27 cellular contexts compared by ENCODE assay signal in genomic region chr13:113402471-113403254, GRCh38. TPM values are rescaled to one million over a fixed set of nuclear protein-coding genes. Genes with fewer than 3 reads are reported as not detected.
A peak's percentile ranks its signal among the peaks of the same experiment; 100 is the strongest.
DNase-seq lines count a peak whose midpoint lies in the region; ATAC-seq, FAIRE-seq and TF ChIP-seq lines count a peak whose summit lies in the region.
"Had no signal": no experiment of that assay in that cellular context is flagged by ENCODE, and none has a peak within 500 bp of the region (broad histone marks: within the 10 kb centered on the region; RNA-seq: fewer than 3 reads in every experiment).

No MANE protein-coding gene starts in this region.

- no peaks in the 10 kb centered on the region for H3K9me3 Mint-ChIP-seq in activated CD4-positive, alpha-beta memory T cell treated with anti-CD3 and anti-CD28 coated beads for 36 hours
- no peaks in the 10 kb centered on the region for H3K9me3 Mint-ChIP-seq in activated CD4-positive, alpha-beta memory T cell treated with anti-CD3 and anti-CD28 coated beads, Interleukin-2, amount 10 ng/mL, durations not matched to agents 7 days and 5 days
- no peaks in the 10 kb centered on the region for H3K9me3 Mint-ChIP-seq in chondrocyte (ENCODE audit: low read depth)
- H3K9me3 Mint-ChIP-seq: activated CD4-positive, alpha-beta T cell treated with anti-CD3 and anti-CD28 coated beads, Interleukin-2, amount 10 ng/mL, durations not matched to agents 7 days and 5 days; activated naive CD8-positive, alpha-beta T cell treated with anti-CD3 and anti-CD28 coated beads, Interleukin-2, amount 50 U/mL, for 24 hours; brain; natural killer cell treated with Interleukin-12 subunit alpha and Interleukin-12 subunit beta and Interleukin-15 and Interleukin-18, amount 100 ng/mL, for 72 hours; stimulated activated naive B cell treated with anti-CD40 and anti-IgM and Interleukin-4, amounts not matched to agents 10 μg/mL and 1 μg/mL and 100 μg/mL, for 72 hours had no signal

- no peaks in the 10 kb centered on the region for H4K20me1 ChIP-seq in HepG2 (ENCODE audit: insufficient read depth, low read length)

- WGBS in HepG2 (ENCODE audit: low lambda C conversion rate), result 47% methylated on average over 15 of the region's 33 CpGs

- no peaks in the 10 kb centered on the region for H3K4me1 Mint-ChIP-seq in activated CD4-positive, alpha-beta memory T cell treated with anti-CD3 and anti-CD28 coated beads for 36 hours (ENCODE audit: low read depth)
- no peaks in the 10 kb centered on the region for H3K4me1 Mint-ChIP-seq in activated CD4-positive, alpha-beta memory T cell treated with anti-CD3 and anti-CD28 coated beads, Interleukin-2, amount 10 ng/mL, durations not matched to agents 7 days and 5 days
- peaks cover 59% of the 10 kb centered on the region for H3K4me1 Mint-ChIP-seq in chondrocyte (ENCODE audit: low read depth)
- H3K4me1 Mint-ChIP-seq: activated CD4-positive, alpha-beta T cell treated with anti-CD3 and anti-CD28 coated beads, Interleukin-2, amount 10 ng/mL, durations not matched to agents 7 days and 5 days; activated naive CD8-positive, alpha-beta T cell treated with anti-CD3 and anti-CD28 coated beads, Interleukin-2, amount 50 U/mL, for 24 hours; T-helper 17 cell had no signal

- peaks cover 73% of the 10 kb centered on the region for H3K4me1 ChIP-seq in HepG2 (ENCODE audit: insufficient read depth, low read length)
- H3K4me1 ChIP-seq in tibial artery, result peaks cover 0 to 35% (median 31%) of the 10 kb centered on the region in 4 donors

- no peak overlapping the region for H3K27ac ChIP-seq in HepG2 (ENCODE audit: extremely low read length, insufficient read depth, low read length)
- H3K27ac ChIP-seq in tibial artery, result peak overlapping the region; percentile 37 to 39
- H3K27ac ChIP-seq: SK-N-MC, skin epidermis had no signal

- no peak overlapping the region for H3K27ac Mint-ChIP-seq in activated CD4-positive, alpha-beta memory T cell treated with anti-CD3 and anti-CD28 coated beads for 36 hours
- no peak overlapping the region for H3K27ac Mint-ChIP-seq in activated CD4-positive, alpha-beta memory T cell treated with anti-CD3 and anti-CD28 coated beads, Interleukin-2, amount 10 ng/mL, durations not matched to agents 7 days and 5 days
- peak overlapping the region; percentile 29 for H3K27ac Mint-ChIP-seq in chondrocyte (ENCODE audit: unreplicated experiment)
- H3K27ac Mint-ChIP-seq: activated CD4-positive, alpha-beta T cell treated with anti-CD3 and anti-CD28 coated beads, Interleukin-2, amount 10 ng/mL, durations not matched to agents 7 days and 5 days; activated naive CD8-positive, alpha-beta T cell treated with anti-CD3 and anti-CD28 coated beads, Interleukin-2, amount 50 U/mL, for 24 hours; natural killer cell treated with Interleukin-12 subunit alpha and Interleukin-12 subunit beta and Interleukin-15 and Interleukin-18, amount 100 ng/mL, for 72 hours; stimulated activated naive B cell treated with anti-CD40 and anti-IgM and Interleukin-4, amounts not matched to agents 10 μg/mL and 1 μg/mL and 100 μg/mL, for 72 hours had no signal

- peak; percentile 6 for DNase-seq in activated CD4-positive, alpha-beta memory T cell treated with anti-CD3 and anti-CD28 coated beads for 36 hours
- DNase-seq in activated CD4-positive, alpha-beta memory T cell treated with anti-CD3 and anti-CD28 coated beads, Interleukin-2, amount 10 ng/mL, durations not matched to agents 7 days and 5 days, result no peak
- DNase-seq in chondrocyte (ENCODE audit: low spot score), result peak; percentile 83
- DNase-seq in HepG2 (ENCODE audit: low spot score), result no peak
- DNase-seq in tibial artery, result peak in 1 of 2 donors; percentile 62
- no peak for DNase-seq in hippocampal formation (lab: John Stamatoyannopoulos, UW)
- DNase-seq: activated CD4-positive, alpha-beta T cell treated with anti-CD3 and anti-CD28 coated beads, Interleukin-2, amount 10 ng/mL, durations not matched to agents 7 days and 5 days; activated CD8-positive, alpha-beta memory T cell treated with anti-CD3 and anti-CD28 coated beads, Interleukin-2, amount 50 U/mL, for 4 hours; activated naive CD8-positive, alpha-beta T cell treated with anti-CD3 and anti-CD28 coated beads, Interleukin-2, amount 50 U/mL, for 24 hours; COR-L47; DND-41; left colon; NCI-H510A treated with DMSO at 0.1 percent for 48 hours; NK-92 treated with Interleukin-12 subunit alpha and Interleukin-12 subunit beta, amount 100 ng/mL, for 24 hours; stimulated activated naive B cell treated with anti-CD40 and anti-IgM and Interleukin-4, amounts not matched to agents 10 μg/mL and 1 μg/mL and 100 μg/mL, for 72 hours; T-helper 17 cell had no signal

- peak; percentile 29 for ATAC-seq in HepG2
- ATAC-seq in HG03521 (IDR thresholded peaks at IDR 0.05; ENCODE audit: unreplicated experiment), result no peak
- no peak for ATAC-seq in HG03571 (IDR thresholded peaks at IDR 0.05; ENCODE audit: unreplicated experiment)
- ATAC-seq: activated naive CD8-positive, alpha-beta T cell treated with anti-CD3 and anti-CD28 coated beads, Interleukin-2, amount 50 U/mL, for 24 hours; left colon; natural killer cell treated with Interleukin-12 subunit alpha and Interleukin-12 subunit beta and Interleukin-15 and Interleukin-18, amount 100 ng/mL, for 72 hours; stimulated activated naive B cell treated with anti-CD40 and anti-IgM and Interleukin-4, amounts not matched to agents 10 μg/mL and 1 μg/mL and 100 μg/mL, for 72 hours; T-helper 17 cell had no signal

- H3K36me3 ChIP-seq in HepG2 (replicated peaks in 1 of 2; ENCODE audit: control insufficient read depth in 1 of 2, insufficient read depth in 2 of 2, low read length in 2 of 2) (no peaks in the 10 kb centered on the region), tibial artery (peaks cover 8 to 30% (median 21%) of the 10 kb centered on the region in 3 donors)

- H3K4me3 Mint-ChIP-seq in activated CD4-positive, alpha-beta memory T cell treated with anti-CD3 and anti-CD28 coated beads for 36 hours, result no peak overlapping the region
- no peak overlapping the region for H3K4me3 Mint-ChIP-seq in activated CD4-positive, alpha-beta memory T cell treated with anti-CD3 and anti-CD28 coated beads, Interleukin-2, amount 10 ng/mL, durations not matched to agents 7 days and 5 days
- no peak overlapping the region for H3K4me3 Mint-ChIP-seq in chondrocyte (ENCODE audit: unreplicated experiment)
- H3K4me3 Mint-ChIP-seq: activated CD4-positive, alpha-beta T cell treated with anti-CD3 and anti-CD28 coated beads, Interleukin-2, amount 10 ng/mL, durations not matched to agents 7 days and 5 days; activated naive CD8-positive, alpha-beta T cell treated with anti-CD3 and anti-CD28 coated beads, Interleukin-2, amount 50 U/mL, for 24 hours; brain; natural killer cell treated with Interleukin-12 subunit alpha and Interleukin-12 subunit beta and Interleukin-15 and Interleukin-18, amount 100 ng/mL, for 72 hours; stimulated activated naive B cell treated with anti-CD40 and anti-IgM and Interleukin-4, amounts not matched to agents 10 μg/mL and 1 μg/mL and 100 μg/mL, for 72 hours; T-helper 17 cell had no signal

- H3K36me3 Mint-ChIP-seq in activated CD4-positive, alpha-beta memory T cell treated with anti-CD3 and anti-CD28 coated beads for 36 hours, result no peaks in the 10 kb centered on the region
- no peaks in the 10 kb centered on the region for H3K36me3 Mint-ChIP-seq in activated CD4-positive, alpha-beta memory T cell treated with anti-CD3 and anti-CD28 coated beads, Interleukin-2, amount 10 ng/mL, durations not matched to agents 7 days and 5 days (ENCODE audit: low read depth)
- H3K36me3 Mint-ChIP-seq in chondrocyte (ENCODE audit: low read depth), result no peaks in the 10 kb centered on the region
- H3K36me3 Mint-ChIP-seq: brain; natural killer cell treated with Interleukin-12 subunit alpha and Interleukin-12 subunit beta and Interleukin-15 and Interleukin-18, amount 100 ng/mL, for 72 hours; stimulated activated naive B cell treated with anti-CD40 and anti-IgM and Interleukin-4, amounts not matched to agents 10 μg/mL and 1 μg/mL and 100 μg/mL, for 72 hours had no signal

- TF ChIP-seq POLR2A in HepG2 (IDR thresholded peaks at IDR 0.05; ENCODE audit: insufficient read depth in 1 of 2, low read depth in 2 of 2, low read length in 2 of 2), result no peak

- TF ChIP-seq CTCF in chondrocyte (IDR thresholded peaks at IDR 0.05) (no peak), HepG2 (CRISPR knock-in tag; IDR thresholded peaks at IDR 0.05) (no peak), tibial artery (IDR thresholded peaks at IDR 0.05) (no peak)

- intact Hi-C loops in activated CD4-positive, alpha-beta memory T cell treated with anti-CD3 and anti-CD28 coated beads for 36 hours (cut with micrococcal nuclease), result no loop called here
- intact Hi-C loops in HepG2 (cut with micrococcal nuclease; ENCODE audit: unreplicated experiment), result no loop called here
- intact Hi-C loops in tibial artery (cut with DNase I; ENCODE audit: low total_unique reads), result no loop called here

- no TSS peak for BruUV-seq in HepG2 (replicated peaks; lab: Mats Ljungman, UMichigan)

- no peaks in the 10 kb centered on the region for H3K79me2 ChIP-seq in HepG2 (ENCODE audit: insufficient read depth, low read length)

- peak overlapping the region; percentile 47 for H3K4me2 ChIP-seq in HepG2 (ENCODE audit: low read depth, low read length)

- FAIRE-seq in HepG2 (lab: Jason Lieb, UNC), result no peak
- FAIRE-seq: colon, endometrium, GM12891 had no signal

- H3K9me3 ChIP-seq in HepG2 (ENCODE audit: low read length), result no peaks in the 10 kb centered on the region
- H3K9me3 ChIP-seq in tibial artery, result no peaks in the 10 kb centered on the region

- no peak overlapping the region; the same call in 1 of the 2 replicates for H3K9ac ChIP-seq in HepG2 (ENCODE audit: insufficient read depth, low read depth, low read length)

- POLR2A ChIA-PET in activated CD4-positive, alpha-beta memory T cell treated with anti-CD3 and anti-CD28 coated beads for 36 hours (lab: Charles Lee), result no interaction called here
- POLR2A ChIA-PET in activated CD4-positive, alpha-beta memory T cell treated with anti-CD3 and anti-CD28 coated beads, Interleukin-2, amount 10 ng/mL, durations not matched to agents 7 days and 5 days (lab: Charles Lee), result interaction anchor here (1.0 kb wide), 1 partner anchor 193 kb away, joined by 3 read pairs; the partner anchor contains the start of gene CUL4A
- POLR2A ChIA-PET in HepG2 (lab: Yijun Ruan, JAX), result interaction anchor here (1.6 kb wide), 1 partner anchor 35 kb away, joined by 5 read pairs; no protein-coding TSS in a partner anchor

- peak overlapping the region in 1 of 3 experiments; percentile 14; a peak in 1 of 6 replicates for H3K4me3 ChIP-seq in HepG2 (replicated peaks in 1 of 3; ENCODE audit: insufficient read depth in 1 of 3, low read depth in 2 of 3, low read length in 3 of 3)
- no peak overlapping the region for H3K4me3 ChIP-seq in tibial artery
- H3K4me3 ChIP-seq: SK-N-MC, skin epidermis had no signal

- CTCF ChIA-PET in activated CD4-positive, alpha-beta memory T cell treated with anti-CD3 and anti-CD28 coated beads for 36 hours (lab: Charles Lee), result no interaction called here
- CTCF ChIA-PET in activated CD4-positive, alpha-beta memory T cell treated with anti-CD3 and anti-CD28 coated beads, Interleukin-2, amount 10 ng/mL, durations not matched to agents 7 days and 5 days (lab: Charles Lee), result no interaction called here
- CTCF ChIA-PET in HepG2 (lab: Yijun Ruan, JAX; ENCODE audit: low intra/inter-chr PET ratio, low total read pairs), result no interaction called here

- H3K27me3 ChIP-seq in HepG2 (ENCODE audit: control insufficient read depth in 1 of 2, insufficient read depth in 2 of 2, low read length in 2 of 2) (peaks cover 19 to 88% of the 10 kb centered on the region in 2 experiments), tibial artery (no peaks in the 10 kb centered on the region)

- no peaks in the 10 kb centered on the region for H3K27me3 Mint-ChIP-seq in activated CD4-positive, alpha-beta memory T cell treated with anti-CD3 and anti-CD28 coated beads for 36 hours
- no peaks in the 10 kb centered on the region for H3K27me3 Mint-ChIP-seq in activated CD4-positive, alpha-beta memory T cell treated with anti-CD3 and anti-CD28 coated beads, Interleukin-2, amount 10 ng/mL, durations not matched to agents 7 days and 5 days
- no peaks in the 10 kb centered on the region for H3K27me3 Mint-ChIP-seq in chondrocyte (ENCODE audit: low read depth)
- H3K27me3 Mint-ChIP-seq: activated CD4-positive, alpha-beta T cell treated with anti-CD3 and anti-CD28 coated beads, Interleukin-2, amount 10 ng/mL, durations not matched to agents 7 days and 5 days; activated naive CD8-positive, alpha-beta T cell treated with anti-CD3 and anti-CD28 coated beads, Interleukin-2, amount 50 U/mL, for 24 hours; brain; T-helper 17 cell had no signal

- no peak for TF ChIP-seq EP300 in HepG2 (IDR thresholded peaks at IDR 0.05; ENCODE audit: low read depth in 2 of 2, low read length in 2 of 2)
- TF ChIP-seq EP300 in HepG2 (CRISPR knock-in tag; IDR thresholded peaks at IDR 0.05; ENCODE audit: borderline replicate concordance), result no peak

- no peak overlapping the region for H2AFZ ChIP-seq in HepG2 (ENCODE audit: low read length)

- no peak for TF ChIP-seq RAD21 in HepG2 (CRISPR knock-in tag; IDR thresholded peaks at IDR 0.05)

- in situ Hi-C loops in HepG2 (cut with HindIII; ENCODE audit: extremely low pct_ligation_motif_present, low pct_unique_long_range_greater_than_20kb), result no loop called here

RNA-seq across cellular contexts. Expression of gene GRTP1, which starts 38.7 kb away (rescaled TPM):
- total RNA-seq in activated CD4-positive, alpha-beta memory T cell treated with anti-CD3 and anti-CD28 coated beads for 36 hours, result under 1 TPM; 0.44 to 0.59 TPM
- total RNA-seq in activated CD4-positive, alpha-beta memory T cell treated with anti-CD3 and anti-CD28 coated beads, Interleukin-2, amount 10 ng/mL, durations not matched to agents 7 days and 5 days, result under 1 TPM in 1 of 2 experiments, not detected in 1; 0.20 TPM
- total RNA-seq in chondrocyte (1.3 to 1.7 TPM (median 1.7 TPM) in 3 replicates), HepG2 (2016; rRNA removed; fragmentation: Illumina TruSeq; extraction: Trizol) (30.3 and 30.8 TPM in 2 replicates)
- 17.7 and 18.0 TPM in 2 replicates for total RNA-seq in HepG2 (2016; cell fraction: cytosol; rRNA removed; fragmentation: Illumina TruSeq; extraction: Trizol; ENCODE audit: low read depth)
- total RNA-seq in HepG2 (2016; cell fraction: insoluble cytoplasmic fraction; rRNA removed; fragmentation: Illumina TruSeq; extraction: Trizol), result 26.5 and 33.7 TPM in 2 replicates
- 27.8 and 29.0 TPM in 2 replicates for total RNA-seq in HepG2 (2016; cell fraction: membrane; rRNA removed; fragmentation: Illumina TruSeq; extraction: Trizol)
- total RNA-seq in HepG2 (2016; cell fraction: nucleus; rRNA removed; fragmentation: Illumina TruSeq; extraction: Trizol), result 23.1 and 27.9 TPM in 2 replicates
- polyA plus RNA-seq in HepG2 (2011; rRNA removed), result 40.5 and 40.6 TPM in 2 replicates
- polyA plus RNA-seq in HepG2 (2011; cell fraction: cytosol; rRNA removed), result 37.5 and 37.6 TPM in 2 replicates
- 59.1 and 60.0 TPM in 2 replicates for polyA plus RNA-seq in HepG2 (2011; cell fraction: nucleus; rRNA removed)
- polyA plus RNA-seq in HepG2 (2012), result 34.3 and 37.7 TPM in 2 replicates
- 20.4 and 24.5 TPM in 2 replicates for polyA plus RNA-seq in HepG2 (2016; cell fraction: cytosol; fragmentation: Illumina TruSeq; extraction: Trizol; ENCODE audit: low read depth)
- 35.9 and 37.1 TPM in 2 replicates for polyA plus RNA-seq in HepG2 (2016; cell fraction: insoluble cytoplasmic fraction; fragmentation: Illumina TruSeq; extraction: Trizol; ENCODE audit: low read depth)
- polyA plus RNA-seq in HepG2 (2016; cell fraction: membrane; fragmentation: Illumina TruSeq; extraction: Trizol; ENCODE audit: low read depth), result 24.9 and 27.8 TPM in 2 replicates
- polyA plus RNA-seq in HepG2 (2016; cell fraction: nucleus; fragmentation: Illumina TruSeq; extraction: Trizol; ENCODE audit: insufficient read depth, low read depth), result 54.4 and 56.0 TPM in 2 replicates
- 6.8 and 20.0 TPM in 2 replicates for polyA minus RNA-seq in HepG2 (2011; rRNA and poly(A)+ RNA removed; ENCODE audit: low replicate concordance)
- polyA minus RNA-seq in HepG2 (2011; cell fraction: cytosol; rRNA and poly(A)+ RNA removed), result 21.8 and 23.7 TPM in 2 replicates
- polyA minus RNA-seq in HepG2 (2011; cell fraction: nucleus; rRNA and poly(A)+ RNA removed), result 23.2 and 26.8 TPM in 2 replicates
- total RNA-seq: A172; glomerular endothelial cell; natural killer cell treated with Interleukin-12 subunit alpha and Interleukin-12 subunit beta and Interleukin-15 and Interleukin-18, amount 100 ng/mL, for 72 hours had no signal

RNA-seq across cellular contexts. Expression of gene ADPRHL1, which starts 50.6 kb away (rescaled TPM):
- total RNA-seq in activated CD4-positive, alpha-beta memory T cell treated with anti-CD3 and anti-CD28 coated beads for 36 hours, result under 1 TPM; 0.50 to 0.56 TPM
- under 1 TPM; 0.71 to 0.75 TPM for total RNA-seq in activated CD4-positive, alpha-beta memory T cell treated with anti-CD3 and anti-CD28 coated beads, Interleukin-2, amount 10 ng/mL, durations not matched to agents 7 days and 5 days
- total RNA-seq in chondrocyte (6.3 to 8.8 TPM (median 8.4 TPM) in 3 replicates), HepG2 (2016; rRNA removed; fragmentation: Illumina TruSeq; extraction: Trizol) (0.34 and 0.40 TPM in 2 replicates)
- total RNA-seq in HepG2 (2016; cell fraction: cytosol; rRNA removed; fragmentation: Illumina TruSeq; extraction: Trizol; ENCODE audit: low read depth), result 0.18 and 0.30 TPM in 2 replicates
- 0.37 and 0.50 TPM in 2 replicates for total RNA-seq in HepG2 (2016; cell fraction: insoluble cytoplasmic fraction; rRNA removed; fragmentation: Illumina TruSeq; extraction: Trizol)
- 0.62 TPM in 2 replicates for total RNA-seq in HepG2 (2016; cell fraction: membrane; rRNA removed; fragmentation: Illumina TruSeq; extraction: Trizol)
- 0.44 and 0.68 TPM in 2 replicates for total RNA-seq in HepG2 (2016; cell fraction: nucleus; rRNA removed; fragmentation: Illumina TruSeq; extraction: Trizol)
- 0.34 and 0.65 TPM in 2 replicates for polyA plus RNA-seq in HepG2 (2011; rRNA removed)
- 0.48 and 0.72 TPM in 2 replicates for polyA plus RNA-seq in HepG2 (2011; cell fraction: cytosol; rRNA removed)
- polyA plus RNA-seq in HepG2 (2011; cell fraction: nucleus; rRNA removed), result 0.47 and 0.61 TPM in 2 replicates
- 0.56 and 0.63 TPM in 2 replicates for polyA plus RNA-seq in HepG2 (2012)
- 0.46 and 0.52 TPM in 2 replicates for polyA plus RNA-seq in HepG2 (2016; cell fraction: cytosol; fragmentation: Illumina TruSeq; extraction: Trizol; ENCODE audit: low read depth)
- 0.41 and 0.65 TPM in 2 replicates for polyA plus RNA-seq in HepG2 (2016; cell fraction: insoluble cytoplasmic fraction; fragmentation: Illumina TruSeq; extraction: Trizol; ENCODE audit: low read depth)
- polyA plus RNA-seq in HepG2 (2016; cell fraction: membrane; fragmentation: Illumina TruSeq; extraction: Trizol; ENCODE audit: low read depth), result 0.74 and 1.2 TPM in 2 replicates
- 1.1 and 1.6 TPM in 2 replicates for polyA plus RNA-seq in HepG2 (2016; cell fraction: nucleus; fragmentation: Illumina TruSeq; extraction: Trizol; ENCODE audit: insufficient read depth, low read depth)
- polyA minus RNA-seq in HepG2 (2011; rRNA and poly(A)+ RNA removed; ENCODE audit: low replicate concordance), result 0.66 and 3.3 TPM in 2 replicates
- polyA minus RNA-seq in HepG2 (2011; cell fraction: cytosol; rRNA and poly(A)+ RNA removed), result 0.30 TPM in 1 of 2 replicates, not detected in the other
- polyA minus RNA-seq in HepG2 (2011; cell fraction: nucleus; rRNA and poly(A)+ RNA removed), result 0.64 and 0.87 TPM in 2 replicates

Comparison
In these comparisons a context has a peak if more than half of its experiments do, and no peak if none do; other contexts are left out.
1. DNase-seq: peak in activated CD4-positive, alpha-beta memory T cell treated with anti-CD3 and anti-CD28 coated beads for 36 hours (single experiment) and chondrocyte (single experiment); none in activated CD4-positive, alpha-beta memory T cell treated with anti-CD3 and anti-CD28 coated beads, Interleukin-2, amount 10 ng/mL, durations not matched to agents 7 days and 5 days (single experiment), HepG2 (single experiment) and hippocampal formation (0 of 2).